7 cellular contexts compared by ENCODE assay signal in the genomic region with DNA sequence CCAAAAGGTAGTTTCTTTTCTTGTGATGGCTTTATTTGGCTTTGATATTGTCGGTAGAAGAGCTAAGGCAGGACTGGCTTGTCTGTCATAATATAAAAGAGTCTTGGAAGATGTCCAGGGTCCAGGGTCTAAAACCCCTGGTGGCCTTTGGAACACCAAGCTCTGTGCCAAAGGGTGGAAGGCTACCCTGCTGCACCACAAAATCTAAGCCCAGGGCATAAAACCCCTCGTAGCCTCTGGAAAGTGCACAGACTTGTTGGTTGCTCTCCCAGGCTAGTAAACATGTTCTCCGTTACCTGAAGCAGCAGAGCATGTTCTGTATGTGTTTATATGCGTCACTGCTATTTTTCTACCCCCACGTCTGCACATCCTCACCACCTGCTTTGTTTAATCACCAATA.
"Had no signal": no experiment of that assay in that cellular context is flagged by ENCODE, and none has a peak within 500 bp of the region (broad histone marks: within the 10 kb centered on the region; RNA-seq: fewer than 3 reads in every experiment).

No MANE protein-coding gene starts in this region.

- H3K4me3 Mint-ChIP-seq: H9, IgD-negative memory B cell had no signal

- H3K4me1 Mint-ChIP-seq: IgD-negative memory B cell had no signal

- FAIRE-seq: HTR-8/SVneo had no signal

- H3K4me3 ChIP-seq: GM23248 had no signal

- H3K27ac ChIP-seq: GM23248 had no signal

- H3K27me3 Mint-ChIP-seq: IgD-negative memory B cell had no signal

- H3K27ac Mint-ChIP-seq: H9, IgD-negative memory B cell had no signal

- DNase-seq: GM23248, GOT3, H9, HCEC 1CT, KBM-7 had no signal
